ENCODE assay signal across 8 cellular contexts in the genomic region with DNA sequence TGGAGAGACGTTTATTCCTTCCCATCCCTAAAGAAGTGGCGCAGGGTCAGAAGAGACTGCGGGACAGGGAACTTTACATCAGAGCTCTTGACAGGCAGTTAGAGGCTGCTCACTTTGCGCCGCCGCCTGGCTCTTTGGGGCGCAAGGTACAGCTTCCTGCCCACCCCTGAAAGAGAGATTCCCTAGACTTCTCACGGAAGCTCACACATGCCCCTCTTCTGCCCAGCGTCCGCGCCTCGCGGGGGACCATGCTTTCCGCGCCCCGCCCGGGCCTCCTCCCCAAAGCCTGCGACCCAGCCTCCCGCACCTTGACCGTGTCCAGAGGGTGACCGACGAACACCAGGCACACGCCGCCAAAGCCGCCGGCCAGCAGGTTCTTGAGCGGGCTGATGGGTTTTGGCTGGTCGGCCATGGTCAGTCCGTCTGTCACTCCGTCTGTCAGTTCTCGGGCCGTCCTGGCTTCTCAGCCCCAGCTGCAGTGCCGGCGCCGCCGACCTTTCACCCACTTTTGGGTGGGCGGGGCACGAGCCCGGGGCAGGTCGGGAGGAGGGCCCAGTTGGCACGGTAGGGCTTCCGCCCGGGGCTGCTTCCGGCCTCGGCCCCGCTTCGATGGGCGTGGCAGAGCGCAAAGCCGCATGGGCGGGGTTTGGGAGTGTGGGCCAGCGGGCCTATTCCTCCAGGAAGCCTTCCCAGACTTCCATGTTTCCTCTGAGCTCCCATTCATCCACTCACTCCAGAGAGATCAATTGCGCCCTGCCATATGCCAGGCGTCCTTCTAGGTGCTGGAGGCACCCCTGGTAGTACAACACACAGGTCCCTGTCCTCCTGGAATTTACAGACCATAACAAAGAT. TPM values are rescaled to one million over a fixed set of nuclear protein-coding genes. Genes with fewer than 3 reads are reported as not detected.
DNase-seq lines count a peak whose midpoint lies in the region; ATAC-seq and TF ChIP-seq lines count a peak whose summit lies in the region.

A gene with protein sequence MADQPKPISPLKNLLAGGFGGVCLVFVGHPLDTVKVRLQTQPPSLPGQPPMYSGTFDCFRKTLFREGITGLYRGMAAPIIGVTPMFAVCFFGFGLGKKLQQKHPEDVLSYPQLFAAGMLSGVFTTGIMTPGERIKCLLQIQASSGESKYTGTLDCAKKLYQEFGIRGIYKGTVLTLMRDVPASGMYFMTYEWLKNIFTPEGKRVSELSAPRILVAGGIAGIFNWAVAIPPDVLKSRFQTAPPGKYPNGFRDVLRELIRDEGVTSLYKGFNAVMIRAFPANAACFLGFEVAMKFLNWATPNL (minus strand): TSS at position 500 of the 852 bp plus-strand sequence. CDS start 88 bp downstream, at position 412.

- H3K27ac Mint-ChIP-seq in CD8-positive, alpha-beta T cell, result peak within 1 kb of the TSS; percentile 83

- peak within 1 kb of the TSS; percentile 96 for H3K4me3 Mint-ChIP-seq in CD8-positive, alpha-beta T cell

- H3K9me3 Mint-ChIP-seq in CD8-positive, alpha-beta T cell, result no peaks in the 10 kb centered on the region

- H4K20me1 ChIP-seq in OCI-LY1 (ENCODE audit: insufficient read depth, low read length), result no peaks in the 10 kb centered on the region

- peak; percentile 96 for ATAC-seq in CD8-positive, alpha-beta T cell
- ATAC-seq in GM19397 (IDR thresholded peaks at IDR 0.05; ENCODE audit: unreplicated experiment) (peak; percentile 91), HG03565 (IDR thresholded peaks at IDR 0.05; ENCODE audit: unreplicated experiment) (peak; percentile 75)

- H3K79me2 ChIP-seq in OCI-LY1 (ENCODE audit: insufficient read depth, low read length), result no peaks in the 10 kb centered on the region

- H3K4me1 Mint-ChIP-seq in CD8-positive, alpha-beta T cell (ENCODE audit: low read depth), result peaks cover 37% of the 10 kb centered on the region

- CTCF ChIA-PET in CD8-positive, alpha-beta T cell (lab: Charles Lee), result interaction anchor here (0.7 to 3.5 kb wide), 6 partner anchors 9 to 163 kb away, joined by 3 to 13 read pairs (median 3); a partner anchor contains a TSS

- POLR2A ChIA-PET in CD8-positive, alpha-beta T cell (lab: Charles Lee), result interaction anchor here (0.6 to 3.4 kb wide), 9 partner anchors 9 to 1335 kb away, joined by 3 to 26 read pairs (median 4); a partner anchor contains a TSS

- H2AFZ ChIP-seq in OCI-LY1 (ENCODE audit: low read length), result peak within 1 kb of the TSS; percentile 23; the same call in 1 of the 2 replicates

- peaks cover 37% of the 10 kb centered on the region for H3K4me1 ChIP-seq in CD8-positive, alpha-beta T cell (ENCODE audit: insufficient read depth, low read length)
- H3K4me1 ChIP-seq in OCI-LY1 (ENCODE audit: insufficient read depth, low read length, severe bottlenecking), result peaks cover 31% of the 10 kb centered on the region

- H3K36me3 ChIP-seq in CD8-positive, alpha-beta T cell (ENCODE audit: insufficient read depth, low read length), result no peaks in the 10 kb centered on the region
- H3K36me3 ChIP-seq in OCI-LY1 (ENCODE audit: insufficient read depth, low read length), result no peaks in the 10 kb centered on the region

- DNase-seq in CD8-positive, alpha-beta T cell, result peak; percentile 78 to 94 (median 89)
- peak; percentile 90 for DNase-seq in activated T-cell treated with anti-CD3 and anti-CD28 coated beads for 24 hours (ENCODE audit: low read depth)
- no peak for DNase-seq in epithelial cell of proximal tubule (ENCODE audit: low read depth)
- DNase-seq in mucosa of gallbladder (ENCODE audit: low spot score), result peak; percentile 92
- DNase-seq in stimulated activated CD8-positive, alpha-beta memory T cell treated with anti-CD3 and anti-CD28 coated beads, Interleukin-4, amount 100 ng/mL, for 24 hours (ENCODE audit: low read depth), result peak; percentile 90

- H3K27me3 Mint-ChIP-seq in CD8-positive, alpha-beta T cell (ENCODE audit: low read depth), result no peaks in the 10 kb centered on the region

- intact Hi-C loops in CD8-positive, alpha-beta T cell (cut with DNase I, micrococcal nuclease), result loop anchor here (1.0 to 5.0 kb wide), 8 partner anchors 20 to 181 kb away; a partner anchor contains a TSS

- H3K27me3 ChIP-seq in CD8-positive, alpha-beta T cell (ENCODE audit: insufficient read depth, low read length), result no peaks in the 10 kb centered on the region
- no peaks in the 10 kb centered on the region for H3K27me3 ChIP-seq in OCI-LY1 (ENCODE audit: insufficient read depth, low read length)

- peak within 1 kb of the TSS; percentile 94 for H3K4me3 ChIP-seq in CD8-positive, alpha-beta T cell (ENCODE audit: low read depth, low read length)
- H3K4me3 ChIP-seq in OCI-LY1 (ENCODE audit: low read depth, low read length, poor library complexity, severe bottlenecking), result peak within 1 kb of the TSS; percentile 79
- peak within 1 kb of the TSS; percentile 67 for H3K4me3 ChIP-seq in epithelial cell of proximal tubule (ENCODE audit: low read depth, low read length)

- no peaks in the 10 kb centered on the region for H3K9me2 ChIP-seq in OCI-LY1 (ENCODE audit: low read depth, low read length)

- H3K9ac ChIP-seq in OCI-LY1 (ENCODE audit: low read length), result peak within 1 kb of the TSS; percentile 74

- H3K9me3 ChIP-seq in CD8-positive, alpha-beta T cell (ENCODE audit: low read length), result no peaks in the 10 kb centered on the region
- no peaks in the 10 kb centered on the region for H3K9me3 ChIP-seq in OCI-LY1 (ENCODE audit: low read length)

- H3K36me3 Mint-ChIP-seq in CD8-positive, alpha-beta T cell, result peaks cover 5% of the 10 kb centered on the region

- H3K27ac ChIP-seq in CD8-positive, alpha-beta T cell (ENCODE audit: low read depth, low read length), result peak within 1 kb of the TSS; percentile 50
- peak within 1 kb of the TSS; percentile 88 for H3K27ac ChIP-seq in OCI-LY1 (ENCODE audit: low read depth, low read length, poor library complexity, severe bottlenecking)

- H3F3A ChIP-seq in OCI-LY1 (ENCODE audit: insufficient read depth, low read length), result peaks cover 6% of the 10 kb centered on the region

- H3K4me2 ChIP-seq in OCI-LY1 (ENCODE audit: low read length), result peak within 1 kb of the TSS; percentile 94

- no peak for TF ChIP-seq CTCF in CD8-positive, alpha-beta T cell (IDR thresholded peaks at IDR 0.05)
- 0 out of 2 replicates have a peak, but pooled peaks have one; percentile 8 for TF ChIP-seq CTCF in OCI-LY1 (IDR thresholded peaks at IDR 0.05; ENCODE audit: low read length)
- TF ChIP-seq CTCF in epithelial cell of proximal tubule (conservative IDR thresholded peaks at IDR 0.05; ENCODE audit: low read depth, low read length), result no peak

RNA-seq across cellular contexts. Expression of the gene that starts here (rescaled TPM):
- total RNA-seq in CD8-positive, alpha-beta T cell, result under 1 TPM; 0.46 to 0.64 TPM
- 7.5 and 12.3 TPM in 2 replicates for total RNA-seq in epithelial cell of proximal tubule
- total RNA-seq in mucosa of gallbladder, result 24.4 TPM

Comparison
In these comparisons a context has a peak if more than half of its experiments do, and no peak if none do; other contexts are left out.
1. Peak in DNase-seq, ATAC-seq, H3K4me3 ChIP-seq and H3K27ac ChIP-seq in CD8-positive, alpha-beta T cell; RNA of the gene not detected or under 1 TPM.